In the genomic region with DNA sequence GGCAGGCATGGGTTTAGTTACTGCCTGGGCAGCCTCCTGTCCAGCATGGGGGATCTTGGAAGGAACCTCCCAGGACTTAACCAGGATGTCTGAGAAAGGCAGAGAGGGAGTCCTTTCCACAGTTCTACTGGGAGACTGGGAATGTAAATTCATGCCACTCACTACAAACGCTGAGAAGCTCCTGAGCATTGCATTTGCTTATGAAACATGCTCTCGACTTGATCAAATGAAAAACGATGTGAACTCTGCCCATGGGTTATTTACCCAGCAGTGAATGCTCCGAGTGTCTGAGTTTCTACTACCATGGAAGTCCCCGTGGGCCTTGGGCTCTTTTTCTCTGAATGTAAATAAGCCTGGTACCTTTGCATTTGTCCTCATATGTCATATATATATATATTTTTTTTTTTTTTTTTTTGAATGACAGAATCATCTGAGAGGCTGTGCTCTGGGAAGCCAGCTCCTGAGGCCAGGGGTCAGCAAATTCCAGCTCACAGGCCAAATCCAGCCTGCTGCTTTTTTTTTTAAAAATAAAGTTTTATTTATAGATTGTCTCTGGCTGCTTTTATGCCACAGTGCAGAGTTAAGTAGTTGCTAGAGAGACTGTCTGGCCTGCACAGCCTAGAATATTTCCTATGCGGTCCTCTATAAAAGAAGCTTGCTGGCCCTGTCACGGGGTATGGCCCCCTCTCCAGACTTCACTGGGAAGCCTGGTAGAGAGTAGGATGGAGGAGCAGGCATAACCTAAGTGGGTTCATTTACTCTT, we compare ENCODE assay signal across 1 cellular context.
TF ChIP-seq lines count a peak whose summit lies in the region.

No MANE protein-coding gene starts in this region.

TF ChIP-seq in HepG2, 621 proteins besides CTCF, POLR2A, EP300 and RAD21 (continued from another document and continues in another):
- TF ChIP-seq, protein P1, sequence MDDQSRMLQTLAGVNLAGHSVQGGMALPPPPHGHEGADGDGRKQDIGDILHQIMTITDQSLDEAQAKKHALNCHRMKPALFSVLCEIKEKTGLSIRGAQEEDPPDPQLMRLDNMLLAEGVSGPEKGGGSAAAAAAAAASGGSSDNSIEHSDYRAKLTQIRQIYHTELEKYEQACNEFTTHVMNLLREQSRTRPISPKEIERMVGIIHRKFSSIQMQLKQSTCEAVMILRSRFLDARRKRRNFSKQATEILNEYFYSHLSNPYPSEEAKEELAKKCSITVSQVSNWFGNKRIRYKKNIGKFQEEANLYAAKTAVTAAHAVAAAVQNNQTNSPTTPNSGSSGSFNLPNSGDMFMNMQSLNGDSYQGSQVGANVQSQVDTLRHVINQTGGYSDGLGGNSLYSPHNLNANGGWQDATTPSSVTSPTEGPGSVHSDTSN (CRISPR knock-in tag; IDR thresholded peaks at IDR 0.05; ENCODE audit: borderline replicate concordance) = no peak
- peak; percentile 16 for TF ChIP-seq XRCC5 (optimal IDR thresholded peaks at IDR 0.05; ENCODE audit: low read length)
- peak; percentile 59; the same call in 1 of the 2 replicates for TF ChIP-seq THRA (CRISPR knock-in tag; IDR thresholded peaks at IDR 0.05; ENCODE audit: borderline replicate concordance)
- TF ChIP-seq SOX5 (CRISPR knock-in tag; IDR thresholded peaks at IDR 0.05; ENCODE audit: borderline replicate concordance) = peak; percentile 57; the same call in 1 of the 2 replicates
- TF ChIP-seq CHD2 (IDR thresholded peaks at IDR 0.05; ENCODE audit: low read depth, low read length) = no peak
- no peak for TF ChIP-seq ZNF564 (CRISPR knock-in tag; IDR thresholded peaks at IDR 0.05)
- no peak for TF ChIP-seq JUND (CRISPR knock-in tag; IDR thresholded peaks at IDR 0.05)
- peak; percentile 52; the same call in 1 of the 2 replicates for TF ChIP-seq ZBTB40 (IDR thresholded peaks at IDR 0.05)
- peak; percentile 90 for TF ChIP-seq ZBTB40 (CRISPR knock-in tag; IDR thresholded peaks at IDR 0.05)
- TF ChIP-seq, protein P2, sequence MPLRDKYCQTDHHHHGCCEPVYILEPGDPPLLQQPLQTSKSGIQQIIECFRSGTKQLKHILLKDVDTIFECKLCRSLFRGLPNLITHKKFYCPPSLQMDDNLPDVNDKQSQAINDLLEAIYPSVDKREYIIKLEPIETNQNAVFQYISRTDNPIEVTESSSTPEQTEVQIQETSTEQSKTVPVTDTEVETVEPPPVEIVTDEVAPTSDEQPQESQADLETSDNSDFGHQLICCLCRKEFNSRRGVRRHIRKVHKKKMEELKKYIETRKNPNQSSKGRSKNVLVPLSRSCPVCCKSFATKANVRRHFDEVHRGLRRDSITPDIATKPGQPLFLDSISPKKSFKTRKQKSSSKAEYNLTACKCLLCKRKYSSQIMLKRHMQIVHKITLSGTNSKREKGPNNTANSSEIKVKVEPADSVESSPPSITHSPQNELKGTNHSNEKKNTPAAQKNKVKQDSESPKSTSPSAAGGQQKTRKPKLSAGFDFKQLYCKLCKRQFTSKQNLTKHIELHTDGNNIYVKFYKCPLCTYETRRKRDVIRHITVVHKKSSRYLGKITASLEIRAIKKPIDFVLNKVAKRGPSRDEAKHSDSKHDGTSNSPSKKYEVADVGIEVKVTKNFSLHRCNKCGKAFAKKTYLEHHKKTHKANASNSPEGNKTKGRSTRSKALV (CRISPR knock-in tag; IDR thresholded peaks at IDR 0.05) = peak; percentile 66; the same call in 1 of the 2 replicates
- TF ChIP-seq ELF1 (CRISPR knock-in tag; IDR thresholded peaks at IDR 0.05) = no peak
- TF ChIP-seq ZNF557 (CRISPR knock-in tag; IDR thresholded peaks at IDR 0.05) = no peak
- TF ChIP-seq ZSCAN20 (CRISPR knock-in tag; IDR thresholded peaks at IDR 0.05; ENCODE audit: borderline replicate concordance) = 0 out of 2 replicates have a peak, but pooled peaks have one; percentile 64
- TF ChIP-seq AKNA (CRISPR knock-in tag; IDR thresholded peaks at IDR 0.05; ENCODE audit: borderline replicate concordance) = no peak
- TF ChIP-seq ZNF264 (CRISPR knock-in tag; IDR thresholded peaks at IDR 0.05) = peak; percentile 57; the same call in 1 of the 2 replicates
- TF ChIP-seq AHR (CRISPR knock-in tag; IDR thresholded peaks at IDR 0.05) = no peak
- TF ChIP-seq, protein P3, sequence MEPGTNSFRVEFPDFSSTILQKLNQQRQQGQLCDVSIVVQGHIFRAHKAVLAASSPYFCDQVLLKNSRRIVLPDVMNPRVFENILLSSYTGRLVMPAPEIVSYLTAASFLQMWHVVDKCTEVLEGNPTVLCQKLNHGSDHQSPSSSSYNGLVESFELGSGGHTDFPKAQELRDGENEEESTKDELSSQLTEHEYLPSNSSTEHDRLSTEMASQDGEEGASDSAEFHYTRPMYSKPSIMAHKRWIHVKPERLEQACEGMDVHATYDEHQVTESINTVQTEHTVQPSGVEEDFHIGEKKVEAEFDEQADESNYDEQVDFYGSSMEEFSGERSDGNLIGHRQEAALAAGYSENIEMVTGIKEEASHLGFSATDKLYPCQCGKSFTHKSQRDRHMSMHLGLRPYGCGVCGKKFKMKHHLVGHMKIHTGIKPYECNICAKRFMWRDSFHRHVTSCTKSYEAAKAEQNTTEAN (CRISPR knock-in tag; conservative IDR thresholded peaks at IDR 0.05) = no peak
- peak; percentile 67; the same call in 1 of the 2 replicates for TF ChIP-seq HMG20A (CRISPR knock-in tag; IDR thresholded peaks at IDR 0.05; ENCODE audit: borderline replicate concordance)
- peak; percentile 56; the same call in 1 of the 2 replicates for TF ChIP-seq NCOR1 (IDR thresholded peaks at IDR 0.05; ENCODE audit: borderline replicate concordance, low read length)
- TF ChIP-seq KLF12 (CRISPR knock-in tag; IDR thresholded peaks at IDR 0.05; ENCODE audit: borderline replicate concordance) = no peak
- no peak for TF ChIP-seq BRF2 (CRISPR knock-in tag; IDR thresholded peaks at IDR 0.05)
- TF ChIP-seq CREB1 (IDR thresholded peaks at IDR 0.05) = no peak
- TF ChIP-seq CREB1 (CRISPR knock-in tag; IDR thresholded peaks at IDR 0.05) = peak; percentile 46; the same call in 1 of the 2 replicates
- peak; percentile 37; the same call in 1 of the 2 replicates for TF ChIP-seq HOXA3 (CRISPR knock-in tag; IDR thresholded peaks at IDR 0.05)
- peak; percentile 28; the same call in 1 of the 2 replicates for TF ChIP-seq FOSL2 (CRISPR knock-in tag; IDR thresholded peaks at IDR 0.05)
- no peak for TF ChIP-seq ZNF12 (CRISPR knock-in tag; IDR thresholded peaks at IDR 0.05)
- TF ChIP-seq ZNF136 (CRISPR knock-in tag; IDR thresholded peaks at IDR 0.05; ENCODE audit: low read depth) = no peak; the same call in 1 of the 2 replicates
- TF ChIP-seq ZMYM4 (CRISPR knock-in tag; IDR thresholded peaks at IDR 0.05) = peak; percentile 64
- no peak for TF ChIP-seq ZNF713 (CRISPR knock-in tag; IDR thresholded peaks at IDR 0.05)
- TF ChIP-seq REPIN1 (CRISPR knock-in tag; IDR thresholded peaks at IDR 0.05; ENCODE audit: borderline replicate concordance, low read depth) = 0 out of 2 replicates have a peak, but pooled peaks have one; percentile 21
- TF ChIP-seq TAF1 (CRISPR knock-in tag; IDR thresholded peaks at IDR 0.05) = no peak
- peak; percentile 83 for TF ChIP-seq POGZ (CRISPR knock-in tag; IDR thresholded peaks at IDR 0.05)
- no peak for TF ChIP-seq ZNF792 (CRISPR knock-in tag; IDR thresholded peaks at IDR 0.05)
- peak; percentile 59 for TF ChIP-seq HNF4G (IDR thresholded peaks at IDR 0.05; ENCODE audit: borderline replicate concordance, low read depth, low read length)
- peak; percentile 51; the same call in 1 of the 2 replicates for TF ChIP-seq HNF4G (CRISPR knock-in tag; IDR thresholded peaks at IDR 0.05; ENCODE audit: borderline replicate concordance, low read depth)
